14 cellular contexts compared by ENCODE assay signal in genomic region chr4:70772929-70773555, GRCh38.
DNase-seq lines count a peak whose midpoint lies in the region; ATAC-seq, FAIRE-seq and TF ChIP-seq lines count a peak whose summit lies in the region.
"Had no signal": no experiment of that assay in that cellular context is flagged by ENCODE, and none has a peak within 500 bp of the region (broad histone marks: within the 10 kb centered on the region; RNA-seq: fewer than 3 reads in every experiment).

No MANE protein-coding gene starts in this region.

- TF ChIP-seq CTCF in D721Med (IDR thresholded peaks at IDR 0.05; ENCODE audit: insufficient read depth, missing control alignments), result no peak

- FAIRE-seq in D721Med (lab: Jason Lieb, UNC), result no peak

- DNase-seq in CD1c-positive myeloid dendritic cell (ENCODE audit: extremely low spot score) (peak; percentile 45), Kasumi-1 (lab: John Stamatoyannopoulos, UW) (peak; percentile 20 to 54), D721Med (ENCODE audit: insufficient read length, low spot score) (no peak)
- no peak for DNase-seq in T-helper 2 cell treated with Interferon-gamma antibody and Interleukin-4, amounts not matched to agents 5 μg/mL and 100 μg/mL, for 36 hours (ENCODE audit: low spot score)
- no peak for DNase-seq in activated naive CD4-positive, alpha-beta T cell treated with anti-CD3 and anti-CD28 coated beads, Interleukin-2, amount 10 ng/mL, durations not matched to agents 7 days and 5 days
- DNase-seq in activated naive CD8-positive, alpha-beta T cell treated with anti-CD3 and anti-CD28 coated beads, Interleukin-2, amount 50 U/mL, for 24 hours, result no peak
- DNase-seq: activated gamma-delta T cell treated with Interleukin-2 at 50 U/mL for 16 hours, H7, NCI-H1417 treated with DMSO at 0.1 percent for 48 hours, stomach had no signal

- peaks cover 5% of the 10 kb centered on the region for H3K36me3 Mint-ChIP-seq in T-helper 2 cell treated with Interferon-gamma antibody and Interleukin-4, amounts not matched to agents 5 μg/mL and 100 μg/mL, for 36 hours (ENCODE audit: low read depth)
- peaks cover 14% of the 10 kb centered on the region for H3K36me3 Mint-ChIP-seq in activated naive CD4-positive, alpha-beta T cell treated with anti-CD3 and anti-CD28 coated beads, Interleukin-2, amount 10 ng/mL, durations not matched to agents 7 days and 5 days
- H3K36me3 Mint-ChIP-seq in activated naive CD8-positive, alpha-beta T cell treated with anti-CD3 and anti-CD28 coated beads, Interleukin-2, amount 50 U/mL, for 24 hours (ENCODE audit: low read depth), result peaks cover 5% of the 10 kb centered on the region

- ATAC-seq in GM18907 (IDR thresholded peaks at IDR 0.05; ENCODE audit: unreplicated experiment), result peak; percentile 60
- peak; percentile 62 for ATAC-seq in HG02852 (IDR thresholded peaks at IDR 0.05; ENCODE audit: unreplicated experiment)
- ATAC-seq in activated naive CD8-positive, alpha-beta T cell treated with anti-CD3 and anti-CD28 coated beads, Interleukin-2, amount 50 U/mL, for 24 hours, result no peak
- ATAC-seq: left lobe of liver had no signal

- H3K9me3 Mint-ChIP-seq in T-helper 2 cell treated with Interferon-gamma antibody and Interleukin-4, amounts not matched to agents 5 μg/mL and 100 μg/mL, for 36 hours, result no peaks in the 10 kb centered on the region
- H3K9me3 Mint-ChIP-seq in activated naive CD4-positive, alpha-beta T cell treated with anti-CD3 and anti-CD28 coated beads, Interleukin-2, amount 10 ng/mL, durations not matched to agents 7 days and 5 days, result no peaks in the 10 kb centered on the region
- H3K9me3 Mint-ChIP-seq in activated naive CD8-positive, alpha-beta T cell treated with anti-CD3 and anti-CD28 coated beads, Interleukin-2, amount 50 U/mL, for 24 hours, result no peaks in the 10 kb centered on the region
- H3K9me3 Mint-ChIP-seq: brain had no signal

- no peak overlapping the region for H3K4me3 Mint-ChIP-seq in T-helper 2 cell treated with Interferon-gamma antibody and Interleukin-4, amounts not matched to agents 5 μg/mL and 100 μg/mL, for 36 hours
- H3K4me3 Mint-ChIP-seq in activated naive CD4-positive, alpha-beta T cell treated with anti-CD3 and anti-CD28 coated beads, Interleukin-2, amount 10 ng/mL, durations not matched to agents 7 days and 5 days, result no peak overlapping the region
- no peak overlapping the region for H3K4me3 Mint-ChIP-seq in activated naive CD8-positive, alpha-beta T cell treated with anti-CD3 and anti-CD28 coated beads, Interleukin-2, amount 50 U/mL, for 24 hours
- H3K4me3 Mint-ChIP-seq: brain had no signal

- no peaks in the 10 kb centered on the region for H3K27me3 Mint-ChIP-seq in T-helper 2 cell treated with Interferon-gamma antibody and Interleukin-4, amounts not matched to agents 5 μg/mL and 100 μg/mL, for 36 hours (ENCODE audit: low read depth)
- no peaks in the 10 kb centered on the region for H3K27me3 Mint-ChIP-seq in activated naive CD4-positive, alpha-beta T cell treated with anti-CD3 and anti-CD28 coated beads, Interleukin-2, amount 10 ng/mL, durations not matched to agents 7 days and 5 days
- no peaks in the 10 kb centered on the region for H3K27me3 Mint-ChIP-seq in activated naive CD8-positive, alpha-beta T cell treated with anti-CD3 and anti-CD28 coated beads, Interleukin-2, amount 50 U/mL, for 24 hours
- H3K27me3 Mint-ChIP-seq: brain had no signal

- CTCF ChIA-PET in activated naive CD4-positive, alpha-beta T cell treated with anti-CD3 and anti-CD28 coated beads, Interleukin-2, amount 10 ng/mL, durations not matched to agents 7 days and 5 days (lab: Charles Lee), result no interaction called here

- peaks cover 2% of the 10 kb centered on the region for H3K4me1 Mint-ChIP-seq in T-helper 2 cell treated with Interferon-gamma antibody and Interleukin-4, amounts not matched to agents 5 μg/mL and 100 μg/mL, for 36 hours (ENCODE audit: low read depth)
- peaks cover 9% of the 10 kb centered on the region for H3K4me1 Mint-ChIP-seq in activated naive CD4-positive, alpha-beta T cell treated with anti-CD3 and anti-CD28 coated beads, Interleukin-2, amount 10 ng/mL, durations not matched to agents 7 days and 5 days
- no peaks in the 10 kb centered on the region for H3K4me1 Mint-ChIP-seq in activated naive CD8-positive, alpha-beta T cell treated with anti-CD3 and anti-CD28 coated beads, Interleukin-2, amount 50 U/mL, for 24 hours
- H3K4me1 Mint-ChIP-seq: brain had no signal

- H3K27ac Mint-ChIP-seq in T-helper 2 cell treated with Interferon-gamma antibody and Interleukin-4, amounts not matched to agents 5 μg/mL and 100 μg/mL, for 36 hours, result no peak overlapping the region
- H3K27ac Mint-ChIP-seq in activated naive CD4-positive, alpha-beta T cell treated with anti-CD3 and anti-CD28 coated beads, Interleukin-2, amount 10 ng/mL, durations not matched to agents 7 days and 5 days, result no peak overlapping the region
- no peak overlapping the region for H3K27ac Mint-ChIP-seq in activated naive CD8-positive, alpha-beta T cell treated with anti-CD3 and anti-CD28 coated beads, Interleukin-2, amount 50 U/mL, for 24 hours
- H3K27ac Mint-ChIP-seq: brain had no signal

Comparison
In these comparisons a context has a peak if more than half of its experiments do, and no peak if none do; other contexts are left out.
1. DNase-seq: peak in CD1c-positive myeloid dendritic cell (single experiment) and Kasumi-1 (2 of 2); none in T-helper 2 cell treated with Interferon-gamma antibody and Interleukin-4, amounts not matched to agents 5 μg/mL and 100 μg/mL, for 36 hours (single experiment), activated naive CD4-positive, alpha-beta T cell treated with anti-CD3 and anti-CD28 coated beads, Interleukin-2, amount 10 ng/mL, durations not matched to agents 7 days and 5 days (single experiment), D721Med (single experiment) and activated naive CD8-positive, alpha-beta T cell treated with anti-CD3 and anti-CD28 coated beads, Interleukin-2, amount 50 U/mL, for 24 hours (single experiment).